22 cellular contexts compared by ENCODE assay signal in the genomic region with DNA sequence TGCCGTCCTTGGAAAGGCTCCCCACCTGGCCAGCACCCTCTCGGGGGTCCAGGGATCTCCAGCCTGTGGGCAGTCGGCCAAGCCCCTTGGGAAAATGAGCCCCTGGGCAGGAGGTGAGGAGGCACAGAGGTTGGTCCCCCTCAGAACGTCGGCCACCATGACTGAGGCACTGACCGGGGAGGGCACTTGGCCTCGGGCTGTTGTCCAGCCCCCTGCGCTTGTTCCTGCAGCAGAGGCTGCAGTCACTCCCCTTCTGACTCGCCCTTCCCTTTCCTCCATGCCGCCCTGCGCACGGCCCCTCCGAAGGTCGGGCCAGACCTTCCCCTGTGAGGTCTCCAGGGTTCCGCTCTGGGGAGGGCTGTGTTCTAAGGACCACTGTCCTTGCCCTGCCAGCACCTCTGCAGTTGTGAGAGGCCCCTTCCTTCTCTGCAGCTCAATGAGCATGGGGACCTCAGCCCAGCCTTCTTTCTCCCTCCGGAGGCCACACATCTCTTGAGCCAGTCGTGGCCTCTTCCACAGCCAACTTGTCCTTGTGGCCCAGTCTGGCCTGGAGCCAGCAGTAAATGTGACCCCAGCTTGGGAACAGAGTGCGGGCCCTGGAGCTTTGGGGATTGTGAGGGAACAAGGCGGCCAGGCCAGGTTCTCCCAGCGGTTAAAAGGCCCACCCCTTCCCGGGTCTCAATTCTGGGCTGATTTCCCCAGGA.
A peak's percentile ranks its signal among the peaks of the same experiment; 100 is the strongest.
DNase-seq lines count a peak whose midpoint lies in the region; ATAC-seq and TF ChIP-seq lines count a peak whose summit lies in the region.
"Had no signal": no experiment of that assay in that cellular context is flagged by ENCODE, and none has a peak within 500 bp of the region (broad histone marks: within the 10 kb centered on the region; RNA-seq: fewer than 3 reads in every experiment).

No MANE protein-coding gene starts in this region.

- ATAC-seq in natural killer cell (no peak), HG02642 (IDR thresholded peaks at IDR 0.05; ENCODE audit: poor library complexity, unreplicated experiment) (no peak)
- ATAC-seq: foreskin keratinocyte, GM12878, left lung had no signal

- H3K27ac ChIP-seq in adrenal gland (no peak overlapping the region), stomach (no peak overlapping the region), SJCRH30 (no peak overlapping the region)
- H3K27ac ChIP-seq: colonic mucosa, foreskin keratinocyte, left lung had no signal

- TF ChIP-seq POLR2A in adrenal gland (IDR thresholded peaks at IDR 0.05) (no peak), stomach (IDR thresholded peaks at IDR 0.05) (no peak)

- H3K27ac Mint-ChIP-seq in natural killer cell, result no peak overlapping the region
- H3K27ac Mint-ChIP-seq: stimulated activated naive CD8-positive, alpha-beta T cell treated with anti-CD3 and anti-CD28 coated beads, Interleukin-15, Interleukin-2, amounts not matched to agents 100 ng/mL and 50 ng/mL, for 24 hours had no signal

- H3K4me1 ChIP-seq in adrenal gland (replicated peaks in 1 of 2), result no peaks in the 10 kb centered on the region
- H3K4me1 ChIP-seq in stomach, result peaks cover 0 to 4% (median 0%) of the 10 kb centered on the region in 4 donors
- H3K4me1 ChIP-seq in SJCRH30, result no peaks in the 10 kb centered on the region
- H3K4me1 ChIP-seq: colonic mucosa, foreskin keratinocyte, left lung had no signal

- peaks cover 6 to 9% of the 10 kb centered on the region in 2 donors for H3K27me3 Mint-ChIP-seq in natural killer cell (ENCODE audit: low read depth in 2 of 2)

- H3K4me3 ChIP-seq in H7 (ENCODE audit: insufficient read depth, low read depth, low read length), result no peak overlapping the region
- no peak overlapping the region for H3K4me3 ChIP-seq in adrenal gland
- H3K4me3 ChIP-seq in stomach, result no peak overlapping the region
- H3K4me3 ChIP-seq in SJCRH30, result no peak overlapping the region
- H3K4me3 ChIP-seq: ascending aorta, colonic mucosa, GM12878, left lung had no signal

- H3K9me3 ChIP-seq in adrenal gland (replicated peaks in 1 of 3) (no peaks in the 10 kb centered on the region), stomach (no peaks in the 10 kb centered on the region), SJCRH30 (replicated peaks) (no peaks in the 10 kb centered on the region)
- H3K9me3 ChIP-seq: ascending aorta, colonic mucosa had no signal

- intact Hi-C loops in adrenal gland (cut with DNase I), result no loop called here
- intact Hi-C loops in natural killer cell (cut with micrococcal nuclease), result no loop called here
- intact Hi-C loops in stomach (cut with DNase I; ENCODE audit: low total_unique reads), result no loop called here

- no peaks in the 10 kb centered on the region for H3K36me3 Mint-ChIP-seq in natural killer cell

- no peaks in the 10 kb centered on the region for H3K9me3 Mint-ChIP-seq in natural killer cell
- H3K9me3 Mint-ChIP-seq: stimulated activated naive CD8-positive, alpha-beta T cell treated with anti-CD3 and anti-CD28 coated beads, Interleukin-15, Interleukin-2, amounts not matched to agents 100 ng/mL and 50 ng/mL, for 24 hours had no signal

- no peaks in the 10 kb centered on the region for H3K27me3 ChIP-seq in H7 (ENCODE audit: control insufficient read depth, insufficient read depth, low read length)
- H3K27me3 ChIP-seq in adrenal gland, result peaks cover 5% of the 10 kb centered on the region
- peaks cover 0 to 17% (median 0%) of the 10 kb centered on the region in 3 donors for H3K27me3 ChIP-seq in stomach
- 0 out of 2 replicates have a peak, but pooled peaks cover 2% of the 10 kb centered on the region for H3K27me3 ChIP-seq in SJCRH30
- H3K27me3 ChIP-seq: ascending aorta, colonic mucosa, foreskin keratinocyte had no signal

- no peak for TF ChIP-seq EP300 in stomach (IDR thresholded peaks at IDR 0.05)

- DNase-seq in H7, result peak; percentile 46
- DNase-seq in adrenal gland, result peak in 5 of 7 donors; percentile 4 to 48 (median 9)
- peak; percentile 9 for DNase-seq in natural killer cell
- peak; percentile 21 for DNase-seq in stomach
- DNase-seq in SW 1271 (lab: John Stamatoyannopoulos, UW), result no peak
- DNase-seq in SJCRH30, result no peak
- DNase-seq: activated CD4-positive, CD25-positive, alpha-beta regulatory T cell; activated naive CD4-positive, alpha-beta T cell; AML-193; Calu3; colonic mucosa; foreskin keratinocyte; left lung; NCI-H187; NCI-H446 treated with DMSO at 0.1 percent for 48 hours; SIG-M5; stimulated activated CD4-positive, alpha-beta T cell treated with anti-CD3 and anti-CD28 coated beads, Interleukin-15, amount 100 ng/mL, for 24 hours; T-helper 2 cell had no signal

- peaks cover 0 to 9% of the 10 kb centered on the region in 2 donors for H3K4me1 Mint-ChIP-seq in natural killer cell

- no peaks in the 10 kb centered on the region for H3K36me3 ChIP-seq in H7 (replicated peaks; ENCODE audit: control insufficient read depth, insufficient read depth, low read length)
- no peaks in the 10 kb centered on the region for H3K36me3 ChIP-seq in adrenal gland (replicated peaks in 1 of 2)
- H3K36me3 ChIP-seq in stomach, result no peaks in the 10 kb centered on the region
- H3K36me3 ChIP-seq in SJCRH30, result no peaks in the 10 kb centered on the region
- H3K36me3 ChIP-seq: ascending aorta, colonic mucosa, left lung had no signal

- 74 to 80% (median 79%) methylated on average over 16 to 21 of the region's 21 CpGs for WGBS in adrenal gland, 4 donors
- WGBS in stomach, 5 donors, result 84 to 90% (median 87%) methylated on average over 15 to 21 of the region's 21 CpGs

- no peak for TF ChIP-seq CTCF in adrenal gland (IDR thresholded peaks at IDR 0.05)
- TF ChIP-seq CTCF in natural killer cell (IDR thresholded peaks at IDR 0.05), result no peak
- no peak for TF ChIP-seq CTCF in stomach (IDR thresholded peaks at IDR 0.05)

- no peak overlapping the region for H3K4me3 Mint-ChIP-seq in natural killer cell
- H3K4me3 Mint-ChIP-seq: stimulated activated naive CD8-positive, alpha-beta T cell treated with anti-CD3 and anti-CD28 coated beads, Interleukin-15, Interleukin-2, amounts not matched to agents 100 ng/mL and 50 ng/mL, for 24 hours had no signal

Comparison
In these comparisons a context has a peak if more than half of its experiments do, and no peak if none do; other contexts are left out.
1. DNase-seq: peak in H7 (single experiment), adrenal gland (5 of 7), natural killer cell (single experiment) and stomach (single experiment); none in SW 1271 (0 of 2) and SJCRH30 (0 of 2).